In genomic region chr12:49560695-49561094, GRCh38 we compare ENCODE assay signal across 21 cellular contexts. TPM values are rescaled to one million over a fixed set of nuclear protein-coding genes. Genes with fewer than 3 reads are reported as not detected.
"Had no signal": no experiment of that assay in that cellular context is flagged by ENCODE, and none has a peak within 500 bp of the region (broad histone marks: within the 10 kb centered on the region; RNA-seq: fewer than 3 reads in every experiment).

No MANE protein-coding gene starts in this region.

- H3K4me3 ChIP-seq: ascending aorta, gastroesophageal sphincter, heart left ventricle, left ventricle myocardium inferior, psoas muscle, skin epidermis, upper lobe of right lung had no signal

- DNase-seq: activated CD4-positive, CD25-positive, alpha-beta regulatory T cell; activated gamma-delta T cell; activated T-cell treated with anti-CD3 and anti-CD28 coated beads, Interleukin-2, amount 50 U/mL, for 4 hours; cortex of kidney; heart left ventricle; kidney glomerular epithelial cell; left ventricle myocardium inferior; right cardiac atrium; SK-N-SH; stimulated activated CD4-positive, alpha-beta T cell treated with anti-CD3 and anti-CD28 coated beads, Interleukin-15, amount 100 ng/mL, for 24 hours; stimulated activated CD4-positive, alpha-beta T cell treated with anti-CD3 and anti-CD28 coated beads, Interleukin-2, amount 100 ng/mL, for 48 hours; T-helper 9 cell; upper lobe of right lung had no signal

- ATAC-seq: activated T-cell treated with anti-CD3 and anti-CD28 coated beads, Interleukin-2, amount 50 U/mL, for 4 hours; esophagus mucosa; gastroesophageal sphincter; heart left ventricle; psoas muscle; right cardiac atrium; upper lobe of right lung had no signal

- H3K4me1 Mint-ChIP-seq: neural crest cell had no signal

- H3K4me2 ChIP-seq: SK-N-SH had no signal

- H3K27me3 ChIP-seq: ascending aorta, gastroesophageal sphincter, heart left ventricle, upper lobe of right lung had no signal

- H3K9ac ChIP-seq: SK-N-SH had no signal

- H3K4me3 Mint-ChIP-seq: activated T-cell treated with anti-CD3 and anti-CD28 coated beads, Interleukin-2, amount 50 U/mL, for 4 hours; central memory CD8-positive, alpha-beta T cell; memory B cell; neural crest cell had no signal

- H3K9me3 Mint-ChIP-seq: activated T-cell treated with anti-CD3 and anti-CD28 coated beads, Interleukin-2, amount 50 U/mL, for 4 hours; central memory CD8-positive, alpha-beta T cell; memory B cell; neural crest cell had no signal

- H3K4me1 ChIP-seq: ascending aorta, upper lobe of right lung had no signal

- H3K27ac Mint-ChIP-seq: memory B cell had no signal

- H3K27ac ChIP-seq: ascending aorta, gastroesophageal sphincter, heart left ventricle, left ventricle myocardium inferior, psoas muscle, skin epidermis, upper lobe of right lung had no signal

- H3K9me3 ChIP-seq: ascending aorta, gastroesophageal sphincter, heart left ventricle, left ventricle myocardium inferior, psoas muscle, SK-N-SH, upper lobe of right lung had no signal

- H3K27me3 Mint-ChIP-seq: central memory CD8-positive, alpha-beta T cell; memory B cell had no signal

RNA-seq across cellular contexts. Expression of gene KCNH3, which starts 21.9 kb away (rescaled TPM):
- total RNA-seq: ascending aorta, esophagus mucosa had no signal

RNA-seq across cellular contexts. Expression of gene FAM186B, which starts 44.7 kb away (rescaled TPM):
- total RNA-seq: ascending aorta had no signal
